11 cellular contexts compared by ENCODE assay signal in genomic region chr9:81389569-81389993, GRCh38.
DNase-seq lines count a peak whose midpoint lies in the region; ATAC-seq and TF ChIP-seq lines count a peak whose summit lies in the region.
"Had no signal": no experiment of that assay in that cellular context is flagged by ENCODE, and none has a peak within 500 bp of the region (broad histone marks: within the 10 kb centered on the region; RNA-seq: fewer than 3 reads in every experiment).

No MANE protein-coding gene starts in this region.

- H3K27ac Mint-ChIP-seq in CD8-positive, alpha-beta T cell, result no peak overlapping the region
- H3K27ac Mint-ChIP-seq: IgD-negative memory B cell had no signal

- POLR2A ChIA-PET in RWPE1 (lab: Yijun Ruan, JAX; ENCODE audit: low non-redundant PET), result no interaction called here
- POLR2A ChIA-PET in CD8-positive, alpha-beta T cell (lab: Charles Lee), result no interaction called here

- peaks cover 4% of the 10 kb centered on the region for H3K9me3 Mint-ChIP-seq in CD8-positive, alpha-beta T cell
- H3K9me3 Mint-ChIP-seq: IgD-negative memory B cell had no signal

- TF ChIP-seq CTCF in RWPE1 (conservative IDR thresholded peaks at IDR 0.05; ENCODE audit: low read depth) (no peak), fibroblast of mammary gland (conservative IDR thresholded peaks at IDR 0.05; ENCODE audit: control insufficient read depth, insufficient read depth, low read depth, low read length) (no peak), ovary (IDR thresholded peaks at IDR 0.05) (no peak), GM10266 (IDR thresholded peaks at IDR 0.05; ENCODE audit: control insufficient read depth, insufficient read depth, low read depth, missing control alignments) (no peak), WERI-Rb-1 (IDR thresholded peaks at IDR 0.05; ENCODE audit: low read depth, low read length) (no peak)
- no peak for TF ChIP-seq CTCF in CD8-positive, alpha-beta T cell (IDR thresholded peaks at IDR 0.05)

- ATAC-seq in CD8-positive, alpha-beta T cell, result no peak

- H3K9me3 ChIP-seq in ovary (no peaks in the 10 kb centered on the region), WERI-Rb-1 (ENCODE audit: severe bottlenecking) (no peaks in the 10 kb centered on the region)
- H3K9me3 ChIP-seq in CD8-positive, alpha-beta T cell (ENCODE audit: low read length), result no peaks in the 10 kb centered on the region

- no peak for TF ChIP-seq EP300 in ovary (IDR thresholded peaks at IDR 0.05)

- H3K4me1 ChIP-seq in ovary (ENCODE audit: insufficient read depth), result peaks cover 3% of the 10 kb centered on the region
- no peaks in the 10 kb centered on the region for H3K4me1 ChIP-seq in CD8-positive, alpha-beta T cell (ENCODE audit: insufficient read depth, low read length)

- no peaks in the 10 kb centered on the region for H3K27me3 Mint-ChIP-seq in CD8-positive, alpha-beta T cell (ENCODE audit: low read depth)

- H3K36me3 Mint-ChIP-seq in CD8-positive, alpha-beta T cell, result no peaks in the 10 kb centered on the region

- intact Hi-C loops in ovary (cut with DNase I), result no loop called here
- intact Hi-C loops in CD8-positive, alpha-beta T cell (cut with DNase I, micrococcal nuclease), result no loop called here

- TF ChIP-seq POLR2A in ovary (IDR thresholded peaks at IDR 0.05), result no peak

- no peak overlapping the region for H3K27ac ChIP-seq in RWPE1
- no peak overlapping the region for H3K27ac ChIP-seq in ovary
- H3K27ac ChIP-seq in WERI-Rb-1, result no peak overlapping the region
- H3K27ac ChIP-seq in CD8-positive, alpha-beta T cell (ENCODE audit: low read depth, low read length), result no peak overlapping the region

- CTCF ChIA-PET in RWPE1 (lab: Yijun Ruan, JAX), result no interaction called here
- CTCF ChIA-PET in CD8-positive, alpha-beta T cell (lab: Charles Lee), result no interaction called here

- H3K36me3 ChIP-seq in ovary (no peaks in the 10 kb centered on the region), WERI-Rb-1 (no peaks in the 10 kb centered on the region)
- H3K36me3 ChIP-seq in CD8-positive, alpha-beta T cell (ENCODE audit: insufficient read depth, low read length), result no peaks in the 10 kb centered on the region

- WGBS in ovary, 3 donors, result 19 to 23% (median 21%) methylated on average over 6 of the region's 6 CpGs

- H3K27me3 ChIP-seq in ovary (no peaks in the 10 kb centered on the region), WERI-Rb-1 (ENCODE audit: insufficient read depth, low read depth, severe bottlenecking) (no peaks in the 10 kb centered on the region)
- no peaks in the 10 kb centered on the region for H3K27me3 ChIP-seq in CD8-positive, alpha-beta T cell (ENCODE audit: insufficient read depth, low read length)

- H3K4me1 Mint-ChIP-seq in CD8-positive, alpha-beta T cell (ENCODE audit: low read depth), result no peaks in the 10 kb centered on the region
- H3K4me1 Mint-ChIP-seq: IgD-negative memory B cell had no signal

- DNase-seq in Daoy (ENCODE audit: low read depth) (peak; percentile 95), RWPE1 (ENCODE audit: low spot score) (peak; percentile 93), fibroblast of mammary gland (ENCODE audit: low read depth) (peak; percentile 98), ovary (peak in 4 of 5 donors; percentile 19 to 55 (median 38)), GM10266 (ENCODE audit: extremely low spot score) (no peak), activated T-cell treated with anti-CD3 and anti-CD28 coated beads for 4 hours (no peak), WERI-Rb-1 (no peak)
- no peak for DNase-seq in CD8-positive, alpha-beta T cell
- DNase-seq: retina, SHP77 had no signal

- H3K4me3 Mint-ChIP-seq in CD8-positive, alpha-beta T cell, result no peak overlapping the region
- H3K4me3 Mint-ChIP-seq: IgD-negative memory B cell had no signal

- H3K4me3 ChIP-seq in fibroblast of mammary gland (ENCODE audit: control insufficient read depth, low read depth, low read length) (no peak overlapping the region), ovary (no peak overlapping the region), WERI-Rb-1 (ENCODE audit: low read depth, low read length) (no peak overlapping the region)
- H3K4me3 ChIP-seq in CD8-positive, alpha-beta T cell (ENCODE audit: low read depth, low read length), result no peak overlapping the region

Comparison
In these comparisons a context has a peak if more than half of its experiments do, and no peak if none do; other contexts are left out.
1. DNase-seq: peak in Daoy (single experiment), RWPE1 (single experiment), fibroblast of mammary gland (single experiment) and ovary (4 of 5); none in GM10266 (single experiment), activated T-cell treated with anti-CD3 and anti-CD28 coated beads for 4 hours (single experiment), WERI-Rb-1 (single experiment) and CD8-positive, alpha-beta T cell (0 of 7).